ENCODE assay signal across 17 cellular contexts in the genomic region with DNA sequence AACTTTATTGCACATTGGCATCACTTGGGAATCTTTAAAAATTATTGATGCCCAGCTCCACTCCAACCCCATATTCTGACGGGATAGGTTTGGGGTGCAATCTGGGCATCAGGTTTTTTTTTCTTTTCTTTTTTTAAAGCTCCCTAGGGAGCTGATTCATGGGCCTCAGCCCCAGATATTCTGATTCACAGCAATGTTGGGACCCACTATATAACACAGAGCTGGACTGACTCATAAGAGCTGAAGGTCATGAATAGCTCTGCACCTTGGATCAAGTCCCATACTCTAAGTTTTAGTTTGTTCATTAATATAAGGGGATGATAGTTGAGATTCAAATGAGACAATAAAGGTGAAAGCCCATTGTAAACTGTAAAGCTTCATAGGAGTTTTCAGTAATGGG.
DNase-seq lines count a peak whose midpoint lies in the region; ATAC-seq and TF ChIP-seq lines count a peak whose summit lies in the region.
"Had no signal": no experiment of that assay in that cellular context is flagged by ENCODE, and none has a peak within 500 bp of the region (broad histone marks: within the 10 kb centered on the region; RNA-seq: fewer than 3 reads in every experiment).

No MANE protein-coding gene starts in this region.

- CTCF ChIA-PET in activated CD8-positive, alpha-beta T cell treated with anti-CD3 and anti-CD28 coated beads, Interleukin-2, amount 10 ng/mL, durations not matched to agents 7 days and 5 days (lab: Charles Lee) = no interaction called here

- DNase-seq in EL (peak; percentile 81), M059J (ENCODE audit: low read depth) (peak; percentile 75), chondrocyte (ENCODE audit: low spot score) (no peak), skeletal muscle cell (ENCODE audit: low read depth) (peak; percentile 81), progenitor cell of endocrine pancreas (ENCODE audit: low spot score, unreplicated experiment) (no peak), natural killer cell (no peak)
- DNase-seq in activated CD8-positive, alpha-beta T cell treated with anti-CD3 and anti-CD28 coated beads, Interleukin-2, amount 10 ng/mL, durations not matched to agents 7 days and 5 days = no peak
- DNase-seq: activated CD4-positive, alpha-beta T cell treated with anti-CD3 and anti-CD28 coated beads, Interleukin-2, amount 10 ng/mL, durations not matched to agents 24 days and 14 days; activated naive CD4-positive, alpha-beta T cell treated with anti-CD3 and anti-CD28 coated beads for 36 hours; DMS 273 treated with DMSO at 0.1 percent for 48 hours; esophagus squamous epithelium; H7; left colon; NCI-H1417 treated with DMSO at 0.1 percent for 48 hours; NCI-H2171; sigmoid colon; stimulated activated CD4-positive, alpha-beta T cell treated with anti-CD3 and anti-CD28 coated beads, Interleukin-4, amount 100 ng/mL, for 24 hours had no signal

- H3K9me3 Mint-ChIP-seq in chondrocyte (ENCODE audit: low read depth) = no peaks in the 10 kb centered on the region
- no peaks in the 10 kb centered on the region for H3K9me3 Mint-ChIP-seq in activated CD8-positive, alpha-beta T cell treated with anti-CD3 and anti-CD28 coated beads, Interleukin-2, amount 10 ng/mL, durations not matched to agents 7 days and 5 days (ENCODE audit: insufficient read depth)
- no peaks in the 10 kb centered on the region for H3K9me3 Mint-ChIP-seq in progenitor cell of endocrine pancreas (ENCODE audit: low read depth)
- no peaks in the 10 kb centered on the region for H3K9me3 Mint-ChIP-seq in natural killer cell
- H3K9me3 Mint-ChIP-seq: activated CD4-positive, alpha-beta T cell treated with anti-CD3 and anti-CD28 coated beads, Interleukin-2, amount 10 ng/mL, durations not matched to agents 24 days and 14 days; activated naive CD4-positive, alpha-beta T cell treated with anti-CD3 and anti-CD28 coated beads for 36 hours had no signal

- H3K36me3 Mint-ChIP-seq in chondrocyte (ENCODE audit: low read depth) (peaks cover 10% of the 10 kb centered on the region), progenitor cell of endocrine pancreas (ENCODE audit: insufficient read depth) (no peaks in the 10 kb centered on the region), natural killer cell (no peaks in the 10 kb centered on the region)
- H3K36me3 Mint-ChIP-seq in activated CD8-positive, alpha-beta T cell treated with anti-CD3 and anti-CD28 coated beads, Interleukin-2, amount 10 ng/mL, durations not matched to agents 7 days and 5 days (ENCODE audit: low read depth) = no peaks in the 10 kb centered on the region

- H3K4me1 Mint-ChIP-seq in chondrocyte (ENCODE audit: low read depth) = peaks cover 46% of the 10 kb centered on the region
- H3K4me1 Mint-ChIP-seq in activated CD8-positive, alpha-beta T cell treated with anti-CD3 and anti-CD28 coated beads, Interleukin-2, amount 10 ng/mL, durations not matched to agents 7 days and 5 days (ENCODE audit: low read depth) = no peaks in the 10 kb centered on the region
- H3K4me1 Mint-ChIP-seq in progenitor cell of endocrine pancreas (ENCODE audit: low read depth) = no peaks in the 10 kb centered on the region
- H3K4me1 Mint-ChIP-seq in natural killer cell = no peaks in the 10 kb centered on the region
- H3K4me1 Mint-ChIP-seq: activated CD4-positive, alpha-beta T cell treated with anti-CD3 and anti-CD28 coated beads, Interleukin-2, amount 10 ng/mL, durations not matched to agents 24 days and 14 days had no signal

- intact Hi-C loops in natural killer cell (cut with micrococcal nuclease) = no loop called here

- H3K27ac Mint-ChIP-seq in chondrocyte (ENCODE audit: unreplicated experiment) (peak overlapping the region; percentile 51), progenitor cell of endocrine pancreas (no peak overlapping the region), natural killer cell (no peak overlapping the region)
- no peak overlapping the region for H3K27ac Mint-ChIP-seq in activated CD8-positive, alpha-beta T cell treated with anti-CD3 and anti-CD28 coated beads, Interleukin-2, amount 10 ng/mL, durations not matched to agents 7 days and 5 days
- H3K27ac Mint-ChIP-seq: activated CD4-positive, alpha-beta T cell treated with anti-CD3 and anti-CD28 coated beads, Interleukin-2, amount 10 ng/mL, durations not matched to agents 24 days and 14 days; activated naive CD4-positive, alpha-beta T cell treated with anti-CD3 and anti-CD28 coated beads for 36 hours had no signal

- no peak for ATAC-seq in activated CD8-positive, alpha-beta T cell treated with anti-CD3 and anti-CD28 coated beads, Interleukin-2, amount 10 ng/mL, durations not matched to agents 7 days and 5 days
- ATAC-seq in natural killer cell = no peak
- ATAC-seq: left colon had no signal

- H3K4me3 ChIP-seq in skeletal muscle cell (ENCODE audit: low read depth, low read length) = no peak overlapping the region
- H3K4me3 ChIP-seq: esophagus squamous epithelium, sigmoid colon had no signal

- POLR2A ChIA-PET in activated CD8-positive, alpha-beta T cell treated with anti-CD3 and anti-CD28 coated beads, Interleukin-2, amount 10 ng/mL, durations not matched to agents 7 days and 5 days (lab: Charles Lee) = no interaction called here

- TF ChIP-seq CTCF in chondrocyte (IDR thresholded peaks at IDR 0.05) = no peak
- TF ChIP-seq CTCF in progenitor cell of endocrine pancreas (IDR thresholded peaks at IDR 0.05; ENCODE audit: unreplicated experiment) = no peak
- no peak for TF ChIP-seq CTCF in natural killer cell (IDR thresholded peaks at IDR 0.05)

- H3K27me3 Mint-ChIP-seq in chondrocyte (ENCODE audit: low read depth) (no peaks in the 10 kb centered on the region), progenitor cell of endocrine pancreas (no peaks in the 10 kb centered on the region), natural killer cell (ENCODE audit: low read depth in 2 of 2) (no peaks in the 10 kb centered on the region)
- no peaks in the 10 kb centered on the region for H3K27me3 Mint-ChIP-seq in activated CD8-positive, alpha-beta T cell treated with anti-CD3 and anti-CD28 coated beads, Interleukin-2, amount 10 ng/mL, durations not matched to agents 7 days and 5 days (ENCODE audit: low read depth)
- H3K27me3 Mint-ChIP-seq: activated CD4-positive, alpha-beta T cell treated with anti-CD3 and anti-CD28 coated beads, Interleukin-2, amount 10 ng/mL, durations not matched to agents 24 days and 14 days had no signal

- H3K4me3 Mint-ChIP-seq in chondrocyte (ENCODE audit: unreplicated experiment) (no peak overlapping the region), progenitor cell of endocrine pancreas (ENCODE audit: low read depth) (no peak overlapping the region), natural killer cell (no peak overlapping the region)
- H3K4me3 Mint-ChIP-seq in activated CD8-positive, alpha-beta T cell treated with anti-CD3 and anti-CD28 coated beads, Interleukin-2, amount 10 ng/mL, durations not matched to agents 7 days and 5 days = no peak overlapping the region
- H3K4me3 Mint-ChIP-seq: activated CD4-positive, alpha-beta T cell treated with anti-CD3 and anti-CD28 coated beads, Interleukin-2, amount 10 ng/mL, durations not matched to agents 24 days and 14 days; activated naive CD4-positive, alpha-beta T cell treated with anti-CD3 and anti-CD28 coated beads for 36 hours had no signal

Comparison
In these comparisons a context has a peak if more than half of its experiments do, and no peak if none do; other contexts are left out.
1. DNase-seq: peak in EL (single experiment), M059J (single experiment) and skeletal muscle cell (single experiment); none in chondrocyte (single experiment), activated CD8-positive, alpha-beta T cell treated with anti-CD3 and anti-CD28 coated beads, Interleukin-2, amount 10 ng/mL, durations not matched to agents 7 days and 5 days (single experiment), progenitor cell of endocrine pancreas (single experiment) and natural killer cell (single experiment).